Comparison of ENCODE assay signal across 12 cellular contexts in genomic region chr13:44906758-44907157, GRCh38.
A peak's percentile ranks its signal among the peaks of the same experiment; 100 is the strongest.
DNase-seq lines count a peak whose midpoint lies in the region; FAIRE-seq and TF ChIP-seq lines count a peak whose summit lies in the region.
"Had no signal": no experiment of that assay in that cellular context is flagged by ENCODE, and none has a peak within 500 bp of the region (broad histone marks: within the 10 kb centered on the region; RNA-seq: fewer than 3 reads in every experiment).

No MANE protein-coding gene starts in this region.

- no peak overlapping the region for H3K27ac ChIP-seq in substantia nigra (ENCODE audit: low read depth, low read length, poor library complexity, severe bottlenecking)

- no peak for TF ChIP-seq POLR2A in GM12892 (IDR thresholded peaks at IDR 0.05; ENCODE audit: low read depth, low read length)

- no peak for FAIRE-seq in GM12892 (lab: Jason Lieb, UNC)
- FAIRE-seq: G401.6 had no signal

- H3K4me3 Mint-ChIP-seq in chondrocyte (ENCODE audit: unreplicated experiment) (no peak overlapping the region), mesothelial cell of epicardium (no peak overlapping the region)
- H3K4me3 Mint-ChIP-seq: activated naive CD8-positive, alpha-beta T cell treated with anti-CD3 and anti-CD28 coated beads, Interleukin-2, amount 50 U/mL, for 24 hours; stimulated activated naive B cell treated with anti-CD40 and anti-IgM and Interleukin-4, amounts not matched to agents 10 μg/mL and 1 μg/mL and 100 μg/mL, for 72 hours had no signal

- TF ChIP-seq CTCF in chondrocyte (IDR thresholded peaks at IDR 0.05) (no peak), mesothelial cell of epicardium (IDR thresholded peaks at IDR 0.05; ENCODE audit: unreplicated experiment) (no peak)

- H3K27ac Mint-ChIP-seq in chondrocyte (ENCODE audit: unreplicated experiment) (peak overlapping the region; percentile 89), mesothelial cell of epicardium (peak overlapping the region; percentile 82)
- H3K27ac Mint-ChIP-seq: activated naive CD8-positive, alpha-beta T cell treated with anti-CD3 and anti-CD28 coated beads, Interleukin-2, amount 50 U/mL, for 24 hours; stimulated activated naive B cell treated with anti-CD40 and anti-IgM and Interleukin-4, amounts not matched to agents 10 μg/mL and 1 μg/mL and 100 μg/mL, for 72 hours had no signal

- DNase-seq in NCI-H1092 (lab: John Stamatoyannopoulos, UW), result peak; percentile 10
- no peak for DNase-seq in chondrocyte (ENCODE audit: low spot score)
- no peak for DNase-seq in mesothelial cell of epicardium (ENCODE audit: low spot score in 2 of 2, unreplicated experiment in 2 of 2)
- peak in 33 of 49 donors; percentile 5 to 76 (median 32) for DNase-seq in substantia nigra (lab: John Stamatoyannopoulos, UW)
- DNase-seq in effector CD8-positive, alpha-beta T cell (lab: John Stamatoyannopoulos, UW), result no peak
- no peak for DNase-seq in LoVo (ENCODE audit: low spot score)
- DNase-seq in cortex of kidney (lab: John Stamatoyannopoulos, UW), result no peak
- no peak for DNase-seq in GM12892 (ENCODE audit: insufficient read length)
- DNase-seq: activated naive CD8-positive, alpha-beta T cell treated with anti-CD3 and anti-CD28 coated beads, Interleukin-2, amount 50 U/mL, for 24 hours; spleen; stimulated activated naive B cell treated with anti-CD40 and anti-IgM and Interleukin-4, amounts not matched to agents 10 μg/mL and 1 μg/mL and 100 μg/mL, for 72 hours had no signal

- no peaks in the 10 kb centered on the region for H3K36me3 Mint-ChIP-seq in chondrocyte (ENCODE audit: low read depth)
- no peaks in the 10 kb centered on the region for H3K36me3 Mint-ChIP-seq in mesothelial cell of epicardium
- H3K36me3 Mint-ChIP-seq: stimulated activated naive B cell treated with anti-CD40 and anti-IgM and Interleukin-4, amounts not matched to agents 10 μg/mL and 1 μg/mL and 100 μg/mL, for 72 hours had no signal

- H3K9me3 Mint-ChIP-seq in chondrocyte (ENCODE audit: low read depth) (peaks cover 6% of the 10 kb centered on the region), mesothelial cell of epicardium (no peaks in the 10 kb centered on the region)

- H3K27me3 Mint-ChIP-seq in chondrocyte (ENCODE audit: low read depth), result no peaks in the 10 kb centered on the region
- H3K27me3 Mint-ChIP-seq in mesothelial cell of epicardium (ENCODE audit: low read depth), result peaks cover 4% of the 10 kb centered on the region

- peaks cover 48% of the 10 kb centered on the region for H3K4me1 Mint-ChIP-seq in chondrocyte (ENCODE audit: low read depth)
- peaks cover 39% of the 10 kb centered on the region for H3K4me1 Mint-ChIP-seq in mesothelial cell of epicardium
- H3K4me1 Mint-ChIP-seq: activated naive CD8-positive, alpha-beta T cell treated with anti-CD3 and anti-CD28 coated beads, Interleukin-2, amount 50 U/mL, for 24 hours; stimulated activated naive B cell treated with anti-CD40 and anti-IgM and Interleukin-4, amounts not matched to agents 10 μg/mL and 1 μg/mL and 100 μg/mL, for 72 hours had no signal

Comparison
In these comparisons a context has a peak if more than half of its experiments do, and no peak if none do; other contexts are left out.
1. DNase-seq: peak in NCI-H1092 (single experiment) and substantia nigra (33 of 49); none in chondrocyte (single experiment), mesothelial cell of epicardium (0 of 2), effector CD8-positive, alpha-beta T cell (single experiment), LoVo (single experiment), cortex of kidney (single experiment) and GM12892 (single experiment).